28 cellular contexts compared by ENCODE assay signal in genomic region chr22:37027556-37027955, GRCh38. TPM values are rescaled to one million over a fixed set of nuclear protein-coding genes. Genes with fewer than 3 reads are reported as not detected.
DNase-seq lines count a peak whose midpoint lies in the region; ATAC-seq, FAIRE-seq and TF ChIP-seq lines count a peak whose summit lies in the region.
"Had no signal": no experiment of that assay in that cellular context is flagged by ENCODE, and none has a peak within 500 bp of the region (broad histone marks: within the 10 kb centered on the region; RNA-seq: fewer than 3 reads in every experiment).

No MANE protein-coding gene starts in this region.

- CTCF ChIA-PET in HEK293 (lab: Yijun Ruan, JAX): interaction anchor here (2.2 kb wide), 1 partner anchor 16 kb away, joined by 14 read pairs; no protein-coding TSS in a partner anchor
- CTCF ChIA-PET in Panc1 (lab: Charles Lee): no interaction called here
- CTCF ChIA-PET in CD8-positive, alpha-beta T cell (lab: Charles Lee): no interaction called here

- no peak for FAIRE-seq in kidney (lab: Jason Lieb, UNC)
- FAIRE-seq: A204.1, GM12878, GM12892, GM18507 had no signal

- ATAC-seq in Panc1 (no peak), HG03097 (IDR thresholded peaks at IDR 0.05; ENCODE audit: low FRiP score, unreplicated experiment) (no peak)
- ATAC-seq in CD8-positive, alpha-beta T cell: no peak
- ATAC-seq: GM12878 had no signal

- H3K79me2 ChIP-seq in osteoblast (ENCODE audit: insufficient read depth, low read length): no peaks in the 10 kb centered on the region

- BruUV-seq in Panc1 (replicated peaks; lab: Mats Ljungman, UMichigan): TSS peak; percentile 64

- H3K4me1 ChIP-seq in HEK293 (ENCODE audit: control insufficient read depth, insufficient read depth, low read length) (no peaks in the 10 kb centered on the region), Panc1 (ENCODE audit: control insufficient read depth, insufficient read depth, low read length) (peaks cover 4% of the 10 kb centered on the region; the same call in 1 of the 2 replicates), kidney (ENCODE audit: control insufficient read depth in 1 of 2, insufficient read depth in 1 of 2, low read depth in 1 of 2, low read length in 2 of 2) (peaks cover 10 to 19% of the 10 kb centered on the region in 2 donors), osteoblast (ENCODE audit: insufficient read depth, low read length) (peaks cover 2% of the 10 kb centered on the region)
- no peaks in the 10 kb centered on the region for H3K4me1 ChIP-seq in CD8-positive, alpha-beta T cell (ENCODE audit: insufficient read depth, low read length)

- no peaks in the 10 kb centered on the region for H3K9me3 ChIP-seq in HEK293 (ENCODE audit: control insufficient read depth, insufficient read depth, low read depth, low read length)
- H3K9me3 ChIP-seq in Panc1 (ENCODE audit: control insufficient read depth, insufficient read depth, low read depth, low read length): no peaks in the 10 kb centered on the region
- H3K9me3 ChIP-seq in kidney (ENCODE audit: control insufficient read depth in 1 of 2, low read length in 2 of 2): no peaks in the 10 kb centered on the region
- H3K9me3 ChIP-seq in osteoblast (ENCODE audit: low read depth, low read length): no peaks in the 10 kb centered on the region
- no peaks in the 10 kb centered on the region for H3K9me3 ChIP-seq in CD8-positive, alpha-beta T cell (ENCODE audit: low read length)
- H3K9me3 ChIP-seq: BLaER1 treated with 17β-estradiol and CSF1 and Interleukin-3, amounts not matched to agents 10 nM and 100 nM had no signal

- H3K9ac ChIP-seq in kidney (ENCODE audit: low read length in 2 of 2): no peak overlapping the region

- intact Hi-C loops in Panc1 (cut with micrococcal nuclease; ENCODE audit: unreplicated experiment) (no loop called here), kidney (cut with DNase I) (no loop called here)
- intact Hi-C loops in CD8-positive, alpha-beta T cell (cut with DNase I, micrococcal nuclease): no loop called here

- H3K27me3 ChIP-seq in Panc1 (ENCODE audit: control insufficient read depth, insufficient read depth, low read length) (no peaks in the 10 kb centered on the region), osteoblast (ENCODE audit: insufficient read depth, low read length) (no peaks in the 10 kb centered on the region)
- no peaks in the 10 kb centered on the region for H3K27me3 ChIP-seq in CD8-positive, alpha-beta T cell (ENCODE audit: insufficient read depth, low read length)
- H3K27me3 ChIP-seq: BLaER1 treated with 17β-estradiol and CSF1 and Interleukin-3, amounts not matched to agents 10 nM and 100 nM had no signal

- in situ Hi-C loops in Panc1 (cut with HindIII; ENCODE audit: low pct_unique_long_range_greater_than_20kb, low sequenced_read_pairs): no loop called here

- H3K4me1 Mint-ChIP-seq in CD8-positive, alpha-beta T cell (ENCODE audit: low read depth): no peaks in the 10 kb centered on the region
- H3K4me1 Mint-ChIP-seq: B cell; CD8-positive, alpha-beta memory T cell had no signal

- no peak overlapping the region for H3K27ac Mint-ChIP-seq in CD8-positive, alpha-beta T cell
- H3K27ac Mint-ChIP-seq: B cell; CD4-positive, alpha-beta T cell had no signal

- H3K27ac ChIP-seq in HEK293 (ENCODE audit: extremely low read depth, low read depth, low read length) (no peak overlapping the region), Panc1 (ENCODE audit: low read length) (no peak overlapping the region), kidney (ENCODE audit: low read depth in 2 of 2, low read length in 2 of 2) (no peak overlapping the region), osteoblast (ENCODE audit: low read depth, low read length) (no peak overlapping the region)
- no peak overlapping the region for H3K27ac ChIP-seq in CD8-positive, alpha-beta T cell (ENCODE audit: low read depth, low read length)
- H3K27ac ChIP-seq: BLaER1 treated with 17β-estradiol and CSF1 and Interleukin-3, amounts not matched to agents 10 nM and 100 nM; C4-2B had no signal

- H3K4me2 ChIP-seq in osteoblast (ENCODE audit: insufficient read depth, low read length): no peak overlapping the region
- H3K4me2 ChIP-seq: BLaER1 treated with 17β-estradiol and CSF1 and Interleukin-3, amounts not matched to agents 10 nM and 100 nM had no signal

- TF ChIP-seq POLR2A in erythroblast (IDR thresholded peaks at IDR 0.05; ENCODE audit: low read length): no peak

- H2AFZ ChIP-seq in osteoblast (ENCODE audit: low read length): no peak overlapping the region

- H3K9me3 Mint-ChIP-seq in CD8-positive, alpha-beta T cell: no peaks in the 10 kb centered on the region
- H3K9me3 Mint-ChIP-seq: CD4-positive, alpha-beta T cell; CD8-positive, alpha-beta memory T cell had no signal

- H3K36me3 Mint-ChIP-seq in CD8-positive, alpha-beta T cell: no peaks in the 10 kb centered on the region

- peaks cover 8% of the 10 kb centered on the region for H4K20me1 ChIP-seq in osteoblast (ENCODE audit: insufficient read depth, low read length)

- no peak for DNase-seq in Panc1 (ENCODE audit: low read depth, low spot score)
- peak; percentile 13 for DNase-seq in kidney
- DNase-seq in osteoblast (ENCODE audit: insufficient read length, low spot score, missing footprints): peak; percentile 30
- no peak for DNase-seq in erythroblast (lab: John Stamatoyannopoulos, UW)
- no peak for DNase-seq in HuH-7 (ENCODE audit: low spot score)
- DNase-seq in CD8-positive, alpha-beta T cell: no peak
- DNase-seq: 8988T; ACHN; AML-193; CD4-positive, alpha-beta T cell; CD8-positive, alpha-beta memory T cell; COR-L47; DMS 273 treated with DMSO at 0.1 percent for 48 hours; DMS153; DMS53; DMS79; DND-41; EL; GDM1 had no signal

- no peaks in the 10 kb centered on the region for H3K27me3 Mint-ChIP-seq in CD8-positive, alpha-beta T cell (ENCODE audit: low read depth)
- H3K27me3 Mint-ChIP-seq: B cell; CD4-positive, alpha-beta T cell; CD8-positive, alpha-beta memory T cell had no signal

- H3K4me3 ChIP-seq in HEK293 (ENCODE audit: low read depth, low read length) (no peak overlapping the region), Panc1 (ENCODE audit: low read depth in 2 of 2, low read length in 2 of 2) (no peak overlapping the region), kidney (ENCODE audit: low read length in 2 of 2) (no peak overlapping the region), osteoblast (ENCODE audit: insufficient read depth, low read length) (no peak overlapping the region)
- H3K4me3 ChIP-seq in CD8-positive, alpha-beta T cell (ENCODE audit: low read depth, low read length): no peak overlapping the region
- H3K4me3 ChIP-seq: BLaER1 treated with 17β-estradiol and CSF1 and Interleukin-3, amounts not matched to agents 10 nM and 100 nM; GM12878 had no signal

- H3K4me3 Mint-ChIP-seq in CD8-positive, alpha-beta T cell: no peak overlapping the region
- H3K4me3 Mint-ChIP-seq: B cell; CD4-positive, alpha-beta T cell; CD8-positive, alpha-beta memory T cell had no signal

- POLR2A ChIA-PET in HEK293 (lab: Yijun Ruan, JAX): interaction anchor here (2.2 kb wide), 1 partner anchor 9 kb away, joined by 9 read pairs; the partner anchor contains the start of genes MPST and TST
- POLR2A ChIA-PET in Panc1 (lab: Charles Lee): no interaction called here
- POLR2A ChIA-PET in CD8-positive, alpha-beta T cell (lab: Charles Lee): no interaction called here

- TF ChIP-seq CTCF in HEK293 (tag by site-specific recombination; IDR thresholded peaks at IDR 0.05): no peak
- no peak for TF ChIP-seq CTCF in Panc1 (IDR thresholded peaks at IDR 0.05)
- no peak for TF ChIP-seq CTCF in kidney (IDR thresholded peaks at IDR 0.05; ENCODE audit: borderline replicate concordance, extremely low read depth, insufficient read depth)
- TF ChIP-seq CTCF in osteoblast (IDR thresholded peaks at IDR 0.05; ENCODE audit: extremely low read depth, low read depth, low read length): no peak
- TF ChIP-seq CTCF in CD8-positive, alpha-beta T cell (IDR thresholded peaks at IDR 0.05): no peak

- H3K36me3 ChIP-seq in HEK293 (ENCODE audit: control insufficient read depth in 2 of 2, insufficient read depth in 1 of 2, low read length in 2 of 2) (peaks cover 15 to 63% of the 10 kb centered on the region in 2 experiments), Panc1 (ENCODE audit: control insufficient read depth, insufficient read depth, low read length) (no peaks in the 10 kb centered on the region), kidney (ENCODE audit: control insufficient read depth in 1 of 2, insufficient read depth in 2 of 2, low read length in 2 of 2) (peaks cover 2 to 15% of the 10 kb centered on the region in 2 donors), osteoblast (ENCODE audit: insufficient read depth, low read length) (peaks cover 24% of the 10 kb centered on the region)
- H3K36me3 ChIP-seq in CD8-positive, alpha-beta T cell (ENCODE audit: insufficient read depth, low read length): no peaks in the 10 kb centered on the region

TF ChIP-seq in HEK293, 187 proteins besides CTCF, POLR2A, EP300 and RAD21:
- TF ChIP-seq ZNF19 (tag by site-specific recombination; IDR thresholded peaks at IDR 0.05; ENCODE audit: low read depth): no peak
- TF ChIP-seq ZFP41 (tag by site-specific recombination; IDR thresholded peaks at IDR 0.05; ENCODE audit: borderline replicate concordance): no peak
- no peak for TF ChIP-seq BCL11A (tag by site-specific recombination; IDR thresholded peaks at IDR 0.05; ENCODE audit: low read depth)
- 0 out of 2 replicates have a peak, but pooled peaks have one; percentile 37 for TF ChIP-seq SCRT1 (tag by site-specific recombination; IDR thresholded peaks at IDR 0.05; ENCODE audit: borderline replicate concordance)
- peak; percentile 91 for TF ChIP-seq SCRT2 (tag by site-specific recombination; IDR thresholded peaks at IDR 0.05)

RNA-seq across cellular contexts. Expression of gene MPST, which starts 8.0 kb away (rescaled TPM):
- total RNA-seq in Panc1 (2021; ENCODE audit: unreplicated experiment): 31.4 TPM
- 52.1 TPM for polyA plus RNA-seq in Panc1 (2012; ENCODE audit: insufficient read length)
- 44.4 TPM for total RNA-seq in kidney
- 167 TPM for polyA plus RNA-seq in kidney (ENCODE audit: insufficient read depth, low read depth, low replicate concordance)
- total RNA-seq in osteoblast: 82.5 and 91.6 TPM in 2 replicates
- total RNA-seq in CD8-positive, alpha-beta T cell: 1 to 10 TPM; 1.8 to 2.6 TPM

RNA-seq across cellular contexts. Expression of gene TST, which starts 8.3 kb away (rescaled TPM):
- 15.9 TPM for total RNA-seq in Panc1 (2021; ENCODE audit: unreplicated experiment)
- polyA plus RNA-seq in Panc1 (2012; ENCODE audit: insufficient read length): 19.5 TPM
- total RNA-seq in kidney: 48.7 TPM
- polyA plus RNA-seq in kidney (ENCODE audit: insufficient read depth, low read depth, low replicate concordance): 283 TPM
- total RNA-seq in osteoblast: 53.6 and 63.3 TPM in 2 replicates
- not detected for total RNA-seq in CD8-positive, alpha-beta T cell
- total RNA-seq: CD4-positive, alpha-beta T cell had no signal

RNA-seq across cellular contexts. Expression of gene KCTD17, which starts 24.0 kb away (rescaled TPM):
- total RNA-seq in Panc1 (2021; ENCODE audit: unreplicated experiment) (32.7 TPM), kidney (13.9 TPM), osteoblast (22.7 and 25.0 TPM in 2 replicates)
- 53.2 TPM for polyA plus RNA-seq in Panc1 (2012; ENCODE audit: insufficient read length)
- polyA plus RNA-seq in kidney (ENCODE audit: insufficient read depth, low read depth, low replicate concordance): 9.6 TPM
- 10 to 100 TPM; 18.6 to 22.8 TPM for total RNA-seq in CD8-positive, alpha-beta T cell

Comparison
In these comparisons a context has a peak if more than half of its experiments do, and no peak if none do; other contexts are left out.
1. DNase-seq: peak in kidney (single experiment) and osteoblast (single experiment); none in Panc1 (single experiment), erythroblast (0 of 2), HuH-7 (single experiment) and CD8-positive, alpha-beta T cell (0 of 7).
2. RNA of gene TST, which starts 8.3 kb away (total RNA-seq): 53.6 to 63.3 TPM in osteoblast, 48.7 TPM in kidney (single experiment) and 15.9 TPM in Panc1 (single experiment); not detected in CD8-positive, alpha-beta T cell; every median in the first group is over 10 times any median in the second.